ENCODE assay signal across 20 cellular contexts in the genomic region with DNA sequence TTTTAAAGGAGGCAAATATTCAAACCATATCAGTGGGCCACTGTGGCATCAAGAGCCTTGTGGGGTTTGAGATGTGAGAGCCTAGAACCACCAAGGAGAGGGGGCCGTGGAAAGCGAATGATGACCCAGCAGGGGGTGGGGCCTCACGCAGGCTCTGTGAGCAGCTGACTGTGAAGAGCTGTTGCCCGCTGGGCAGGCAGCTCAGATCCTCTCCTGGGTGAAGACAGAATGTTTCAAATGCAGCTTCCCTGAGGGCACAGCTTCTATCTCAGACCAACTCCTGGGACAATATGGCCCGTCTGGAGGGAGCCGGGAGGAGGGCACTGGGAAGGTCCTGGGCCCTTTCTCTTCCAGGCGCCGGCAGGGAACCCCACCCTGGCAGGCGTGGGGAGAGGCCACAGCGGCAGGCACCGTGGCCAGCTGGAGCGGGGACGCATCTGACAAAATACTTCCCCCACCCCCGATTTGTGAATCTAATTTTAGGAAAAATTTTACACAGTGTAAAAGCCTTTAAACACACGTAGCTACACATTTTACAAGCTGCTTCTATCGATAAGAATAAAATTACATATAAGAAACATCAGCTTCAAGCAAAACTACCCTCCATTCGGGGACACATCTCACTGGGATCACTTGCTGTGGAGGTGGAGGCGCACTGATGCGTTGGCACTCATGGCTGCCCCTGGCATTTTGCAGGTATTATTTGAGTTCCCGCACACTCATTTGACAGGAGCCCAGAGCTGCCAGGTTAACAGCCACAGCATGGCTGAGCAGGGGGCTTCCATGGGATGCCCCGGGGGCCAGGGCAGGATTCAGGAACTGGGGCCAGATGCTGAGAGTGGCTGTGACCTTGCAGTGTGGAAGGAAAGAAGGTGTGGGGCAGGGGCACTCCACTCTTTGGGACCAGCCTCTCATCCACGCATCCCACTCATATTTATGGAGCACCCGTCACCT. TPM values are rescaled to one million over a fixed set of nuclear protein-coding genes. Genes with fewer than 3 reads are reported as not detected.
A peak's percentile ranks its signal among the peaks of the same experiment; 100 is the strongest.
DNase-seq lines count a peak whose midpoint lies in the region; ATAC-seq and TF ChIP-seq lines count a peak whose summit lies in the region.
"Had no signal": no experiment of that assay in that cellular context is flagged by ENCODE, and none has a peak within 500 bp of the region (broad histone marks: within the 10 kb centered on the region; RNA-seq: fewer than 3 reads in every experiment).

No MANE protein-coding gene starts in this region.

- no peak overlapping the region for H3K9ac ChIP-seq in BLaER1 treated with 17β-estradiol and CSF1 and Interleukin-3, amounts not matched to agents 10 nM and 100 nM
- H3K9ac ChIP-seq in neuronal stem cell (ENCODE audit: low read depth, low read length, poor library complexity): peak overlapping the region; percentile 27

- DNase-seq in AG20443 (ENCODE audit: low spot score) (peak; percentile 16), esophagus muscularis mucosa (ENCODE audit: extremely low spot score) (peak; percentile 70), neuronal stem cell (ENCODE audit: low spot score) (no peak), brain microvascular endothelial cell (no peak)
- DNase-seq in activated CD8-positive, alpha-beta memory T cell treated with anti-CD3 and anti-CD28 coated beads for 24 hours: no peak
- DNase-seq: Caco-2; CD4-positive, alpha-beta memory T cell; DND-41; NCI-H1105; NCI-H1694; NCI-H2081; NCI-H510A; PC-9; RPMI8226; SIG-M5 had no signal

- 81% methylated on average over 16 of the region's 23 CpGs for WGBS in esophagus muscularis mucosa
- WGBS in neuronal stem cell (ENCODE audit: extremely low coverage in 2 of 2, insufficient read length in 2 of 2, insufficient replicate concordance in 1 of 2), 2 donors: no CpG with 5 or more reads among the region's 23 CpGs

- peak overlapping the region; percentile 51 for H2AK5ac ChIP-seq in neuronal stem cell (ENCODE audit: low read depth, low read length)

- H3K36me3 ChIP-seq in BLaER1 treated with 17β-estradiol and CSF1 and Interleukin-3, amounts not matched to agents 10 nM and 100 nM: no peaks in the 10 kb centered on the region
- H3K36me3 ChIP-seq in esophagus muscularis mucosa: no peaks in the 10 kb centered on the region
- H3K36me3 ChIP-seq in neuronal stem cell (replicated peaks in 1 of 2; ENCODE audit: control insufficient read depth in 2 of 2, insufficient read depth in 2 of 2, low read length in 2 of 2): no peaks in the 10 kb centered on the region
- H3K36me3 ChIP-seq in brain microvascular endothelial cell (replicated peaks): no peaks in the 10 kb centered on the region

- peak overlapping the region; percentile 42 for H3K18ac ChIP-seq in neuronal stem cell (ENCODE audit: low read length)

- no peak overlapping the region for H2AFZ ChIP-seq in neuronal stem cell (ENCODE audit: low read length)
- H2AFZ ChIP-seq: PC-9 had no signal

- no peak for TF ChIP-seq POLR2A in esophagus muscularis mucosa (IDR thresholded peaks at IDR 0.05; ENCODE audit: low read depth)

- H2BK15ac ChIP-seq in neuronal stem cell (ENCODE audit: low read length): no peak overlapping the region

- peak overlapping the region in 8 of 11 experiments; percentile 12 to 64 (median 44); a peak in 14 of 22 replicates for H3K4me2 ChIP-seq in BLaER1 treated with 17β-estradiol and CSF1 and Interleukin-3, amounts not matched to agents 10 nM and 100 nM
- H3K4me2 ChIP-seq in neuronal stem cell (ENCODE audit: insufficient read depth, low read length, poor library complexity, severe bottlenecking): no peak overlapping the region
- H3K4me2 ChIP-seq: PC-9 had no signal

- H3K4me3 ChIP-seq in BLaER1 treated with 17β-estradiol and CSF1 and Interleukin-3, amounts not matched to agents 10 nM and 100 nM: no peak overlapping the region
- H3K4me3 ChIP-seq in esophagus muscularis mucosa (no peak overlapping the region), neuronal stem cell (ENCODE audit: low read length in 2 of 2) (no peak overlapping the region), brain microvascular endothelial cell (ENCODE audit: low read depth, low read length) (no peak overlapping the region)
- H3K4me3 ChIP-seq: PC-9 had no signal

- no peak overlapping the region for H3K4ac ChIP-seq in neuronal stem cell (ENCODE audit: low read length)

- no peaks in the 10 kb centered on the region for H3K79me1 ChIP-seq in neuronal stem cell (ENCODE audit: low read depth, low read length)

- no peak overlapping the region for H2BK120ac ChIP-seq in neuronal stem cell (ENCODE audit: low read depth, low read length)

- H4K8ac ChIP-seq in neuronal stem cell (ENCODE audit: low read depth, low read length): no peak overlapping the region

- no peak overlapping the region for H2BK5ac ChIP-seq in neuronal stem cell (ENCODE audit: low read length)

- ATAC-seq in GM18907 (IDR thresholded peaks at IDR 0.05; ENCODE audit: unreplicated experiment): no peak
- ATAC-seq: SK-N-SH treated with all-trans-retinoic acid at 6 μM for 48 hours had no signal

- H3K27me3 ChIP-seq in BLaER1 treated with 17β-estradiol and CSF1 and Interleukin-3, amounts not matched to agents 10 nM and 100 nM: peaks cover 0 to 20% (median 0%) of the 10 kb centered on the region in 11 experiments; a peak in 7 of 22 replicates
- H3K27me3 ChIP-seq in esophagus muscularis mucosa (peaks cover 0 to 13% (median 2%) of the 10 kb centered on the region in 4 donors), neuronal stem cell (ENCODE audit: control insufficient read depth in 3 of 3, insufficient read depth in 3 of 3, low read depth in 1 of 3, low read length in 3 of 3) (no peaks in the 10 kb centered on the region), brain microvascular endothelial cell (replicated peaks) (peaks cover 5% of the 10 kb centered on the region)

- no peak overlapping the region for H3K14ac ChIP-seq in neuronal stem cell (ENCODE audit: low read length)

- intact Hi-C loops in esophagus muscularis mucosa (cut with DNase I): no loop called here

- H3K4me1 ChIP-seq in BLaER1 treated with 17β-estradiol and CSF1 and Interleukin-3, amounts not matched to agents 10 nM and 100 nM: peaks cover 0 to 20% (median 12%) of the 10 kb centered on the region in 10 experiments; a peak in 11 of 20 replicates
- H3K4me1 ChIP-seq in esophagus muscularis mucosa (no peaks in the 10 kb centered on the region), neuronal stem cell (ENCODE audit: control insufficient read depth in 2 of 2, insufficient read depth in 1 of 2, low read depth in 1 of 2, low read length in 2 of 2) (no peaks in the 10 kb centered on the region)
- H3K4me1 ChIP-seq: Caco-2 had no signal

- H4K91ac ChIP-seq in neuronal stem cell (ENCODE audit: low read depth, low read length, poor library complexity): no peak overlapping the region

- no peak for TF ChIP-seq EP300 in esophagus muscularis mucosa (IDR thresholded peaks at IDR 0.05)

- H4K20me1 ChIP-seq in BLaER1 treated with 17β-estradiol and CSF1 and Interleukin-3, amounts not matched to agents 10 nM and 100 nM: no peaks in the 10 kb centered on the region; a peak in 2 of 22 replicates

- no peak for TF ChIP-seq CTCF in esophagus muscularis mucosa (IDR thresholded peaks at IDR 0.05)
- TF ChIP-seq CTCF in brain microvascular endothelial cell (IDR thresholded peaks at IDR 0.05; ENCODE audit: low read depth, low read length, missing control alignments): no peak

- H3K23ac ChIP-seq in neuronal stem cell (ENCODE audit: low read depth, low read length, poor library complexity): no peak overlapping the region

- H3K9me3 ChIP-seq in BLaER1 treated with 17β-estradiol and CSF1 and Interleukin-3, amounts not matched to agents 10 nM and 100 nM (replicated peaks in 1 of 11): peaks cover 0 to 2% (median 0%) of the 10 kb centered on the region in 11 experiments; a peak in 3 of 22 replicates
- H3K9me3 ChIP-seq in esophagus muscularis mucosa: no peaks in the 10 kb centered on the region
- H3K9me3 ChIP-seq in neuronal stem cell (replicated peaks in 1 of 2; ENCODE audit: control insufficient read depth in 2 of 2, insufficient read depth in 1 of 2, low read depth in 1 of 2, low read length in 2 of 2): no peaks in the 10 kb centered on the region
- H3K9me3 ChIP-seq: Caco-2 had no signal

- no peak overlapping the region for H3K27ac ChIP-seq in BLaER1 treated with 17β-estradiol and CSF1 and Interleukin-3, amounts not matched to agents 10 nM and 100 nM
- H3K27ac ChIP-seq in esophagus muscularis mucosa (replicated peaks in 1 of 4) (no peak overlapping the region), neuronal stem cell (replicated peaks; ENCODE audit: low read length) (no peak overlapping the region), brain microvascular endothelial cell (no peak overlapping the region)
- H3K27ac ChIP-seq: PC-9 had no signal

- no peak overlapping the region for H2BK12ac ChIP-seq in neuronal stem cell (ENCODE audit: low read length)

- in situ Hi-C loops in brain microvascular endothelial cell (cut with HindIII; ENCODE audit: low pct_ligation_motif_present, low sequenced_read_pairs): no loop called here

RNA-seq across cellular contexts. Expression of gene PARVG, which starts 40.3 kb away (rescaled TPM):
- 10 to 100 TPM in 2 of 4 donors, 1 to 10 TPM in 2; 7.1 to 16.2 (median 11.2) TPM for total RNA-seq in esophagus muscularis mucosa
- polyA plus RNA-seq in neuronal stem cell (2013, experiment 1 of 2): 0.18 TPM
- 0.06 TPM for polyA plus RNA-seq in neuronal stem cell (2013, experiment 2 of 2)
- total RNA-seq: Caco-2, G401, PC-9 had no signal
- polyA plus RNA-seq: BJ had no signal

Comparison
In these comparisons a context has a peak if more than half of its experiments do, and no peak if none do; other contexts are left out.
1. DNase-seq: peak in AG20443 (single experiment) and esophagus muscularis mucosa (single experiment); none in neuronal stem cell (single experiment), activated CD8-positive, alpha-beta memory T cell treated with anti-CD3 and anti-CD28 coated beads for 24 hours (single experiment) and brain microvascular endothelial cell (single experiment).